ENCODE assay signal across 1 cellular context in the genomic region with DNA sequence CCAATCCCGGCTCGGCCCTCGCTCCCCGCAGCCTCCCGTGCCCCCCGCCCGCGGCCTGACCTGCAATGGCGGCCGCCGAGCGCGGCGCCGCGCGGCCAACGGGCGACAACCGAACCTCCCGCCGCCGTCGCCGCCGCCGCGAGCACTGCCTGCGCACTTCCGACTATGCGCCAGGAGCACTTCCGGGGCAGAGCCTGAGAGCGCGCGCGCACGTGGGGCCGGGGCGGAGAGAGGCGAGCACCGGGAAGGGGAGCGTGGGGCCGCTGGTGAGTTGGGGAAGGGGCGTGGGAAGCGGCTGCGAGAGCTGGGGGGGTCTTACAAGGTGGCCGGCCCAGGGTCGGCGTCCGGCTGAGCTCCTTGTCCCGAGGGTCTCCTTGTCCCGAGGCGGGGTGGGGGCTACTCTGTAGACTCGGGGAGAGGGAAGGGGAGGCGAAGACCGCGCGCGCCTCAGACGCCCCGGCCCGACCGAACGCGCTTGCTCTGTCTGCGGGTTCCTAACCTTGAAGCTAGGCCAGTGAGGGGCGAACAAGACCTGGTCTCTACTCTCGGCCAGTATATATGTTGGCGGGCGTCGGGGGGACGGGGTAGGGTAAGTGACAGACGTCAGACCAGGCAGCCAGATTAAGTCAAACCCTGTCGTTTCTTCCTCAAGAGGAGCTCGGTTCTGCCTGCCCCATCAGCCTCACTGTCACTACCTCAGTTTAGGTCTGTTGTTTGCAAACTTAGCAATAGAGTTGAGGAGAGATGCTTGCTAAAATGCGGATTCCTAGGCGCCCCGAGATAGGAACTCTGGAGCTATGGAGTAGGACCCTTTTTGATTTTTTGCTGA.
TF ChIP-seq lines count a peak whose summit lies in the region.

A gene with protein sequence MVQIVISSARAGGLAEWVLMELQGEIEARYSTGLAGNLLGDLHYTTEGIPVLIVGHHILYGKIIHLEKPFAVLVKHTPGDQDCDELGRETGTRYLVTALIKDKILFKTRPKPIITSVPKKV (minus strand): TSS at position 165 of the 829 bp plus-strand sequence. CDS start 11,130 bp downstream, outside the sequence.
A gene (plus strand): TSS at position 226 of the 829 bp plus-strand sequence. CDS start 811 bp downstream, outside the sequence.

TF ChIP-seq in HepG2, 621 proteins besides CTCF, POLR2A, EP300 and RAD21 (continued from another document and continues in another):
- TF ChIP-seq, protein P1, sequence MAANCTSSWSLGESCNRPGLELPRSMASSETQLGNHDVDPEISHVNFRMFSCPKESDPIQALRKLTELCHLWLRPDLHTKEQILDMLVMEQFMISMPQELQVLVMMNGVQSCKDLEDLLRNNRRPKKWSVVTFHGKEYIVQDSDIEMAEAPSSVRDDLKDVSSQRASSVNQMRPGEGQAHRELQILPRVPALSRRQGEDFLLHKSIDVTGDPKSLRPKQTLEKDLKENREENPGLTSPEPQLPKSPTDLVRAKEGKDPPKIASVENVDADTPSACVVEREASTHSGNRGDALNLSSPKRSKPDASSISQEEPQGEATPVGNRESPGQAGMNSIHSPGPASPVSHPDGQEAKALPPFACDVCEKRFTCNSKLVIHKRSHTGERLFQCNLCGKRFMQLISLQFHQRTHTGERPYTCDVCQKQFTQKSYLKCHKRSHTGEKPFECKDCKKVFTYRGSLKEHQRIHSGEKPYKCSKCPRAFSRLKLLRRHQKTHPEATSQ (CRISPR knock-in tag; IDR thresholded peaks at IDR 0.05; ENCODE audit: borderline replicate concordance) = 0 out of 2 replicates have a peak, but pooled peaks have one; percentile 53
- TF ChIP-seq ZSCAN12 (CRISPR knock-in tag; IDR thresholded peaks at IDR 0.05) (no peak), ZNF839 (CRISPR knock-in tag; IDR thresholded peaks at IDR 0.05; ENCODE audit: borderline replicate concordance) (no peak), FOXO1 (CRISPR knock-in tag; IDR thresholded peaks at IDR 0.05) (peak; percentile 54), POGZ (CRISPR knock-in tag; IDR thresholded peaks at IDR 0.05) (peak; percentile 50; the same call in 1 of the 2 replicates), ZNF768 (CRISPR knock-in tag; IDR thresholded peaks at IDR 0.05) (0 out of 2 replicates have a peak, but pooled peaks have one; percentile 22), MAFG (CRISPR knock-in tag; IDR thresholded peaks at IDR 0.05) (no peak), HMGA1 (CRISPR knock-in tag; conservative IDR thresholded peaks at IDR 0.05) (no peak), THAP11 (CRISPR knock-in tag; IDR thresholded peaks at IDR 0.05) (peak; percentile 83), ZNF572 (CRISPR knock-in tag; IDR thresholded peaks at IDR 0.05) (no peak), NFE2L1 (CRISPR knock-in tag; IDR thresholded peaks at IDR 0.05; ENCODE audit: borderline replicate concordance) (no peak), ZNF616 (CRISPR knock-in tag; IDR thresholded peaks at IDR 0.05; ENCODE audit: low read depth) (no peak; the same call in 1 of the 2 replicates), ZNF382 (CRISPR knock-in tag; IDR thresholded peaks at IDR 0.05; ENCODE audit: borderline replicate concordance) (no peak), ATAD3A (CRISPR knock-in tag; IDR thresholded peaks at IDR 0.05) (no peak), ZFP62 (CRISPR knock-in tag; IDR thresholded peaks at IDR 0.05) (no peak), MXI1 (IDR thresholded peaks at IDR 0.05; ENCODE audit: borderline replicate concordance, low read depth, low read length) (peak; percentile 99), ZNF263 (CRISPR knock-in tag; IDR thresholded peaks at IDR 0.05) (peak; percentile 88), ZZZ3 (CRISPR knock-in tag; IDR thresholded peaks at IDR 0.05; ENCODE audit: borderline replicate concordance) (no peak), ZNF350 (CRISPR knock-in tag; IDR thresholded peaks at IDR 0.05; ENCODE audit: borderline replicate concordance, low read depth) (no peak; the same call in 1 of the 2 replicates), MED8 (CRISPR knock-in tag; IDR thresholded peaks at IDR 0.05; ENCODE audit: insufficient replicate concordance) (peak; percentile 72), NCOA5 (CRISPR knock-in tag; IDR thresholded peaks at IDR 0.05) (no peak), SP140L (CRISPR knock-in tag; IDR thresholded peaks at IDR 0.05; ENCODE audit: borderline replicate concordance) (no peak), SIN3B (IDR thresholded peaks at IDR 0.05; ENCODE audit: low read length) (peak; percentile 67), ZNF24 (IDR thresholded peaks at IDR 0.05) (no peak), SMYD3 (CRISPR knock-in tag; IDR thresholded peaks at IDR 0.05) (no peak), ZNF33A (CRISPR knock-in tag; IDR thresholded peaks at IDR 0.05; ENCODE audit: borderline replicate concordance) (no peak), ZNF441 (CRISPR knock-in tag; IDR thresholded peaks at IDR 0.05; ENCODE audit: borderline replicate concordance) (peak; percentile 78; the same call in 1 of the 2 replicates), ZNF674 (CRISPR knock-in tag; IDR thresholded peaks at IDR 0.05; ENCODE audit: low read depth) (peak; percentile 72; the same call in 1 of the 2 replicates), RNF2 (conservative IDR thresholded peaks at IDR 0.05; ENCODE audit: low read depth) (peak; percentile 80; the same call in 1 of the 2 replicates), ZNF451 (CRISPR knock-in tag; IDR thresholded peaks at IDR 0.05) (peak; percentile 89; the same call in 1 of the 2 replicates), GZF1 (CRISPR knock-in tag; IDR thresholded peaks at IDR 0.05) (peak; percentile 22; the same call in 1 of the 2 replicates), TOPORS (CRISPR knock-in tag; IDR thresholded peaks at IDR 0.05) (peak; percentile 42; the same call in 1 of the 2 replicates), HNF4G (IDR thresholded peaks at IDR 0.05; ENCODE audit: borderline replicate concordance, low read depth, low read length) (no peak), HNF4G (CRISPR knock-in tag; IDR thresholded peaks at IDR 0.05; ENCODE audit: borderline replicate concordance, low read depth) (no peak; the same call in 1 of the 2 replicates), PITX1 (CRISPR knock-in tag; IDR thresholded peaks at IDR 0.05) (peak; percentile 61; the same call in 1 of the 2 replicates), NRL (CRISPR knock-in tag; IDR thresholded peaks at IDR 0.05; ENCODE audit: borderline replicate concordance) (no peak; the same call in 1 of the 2 replicates), ZBTB21 (CRISPR knock-in tag; IDR thresholded peaks at IDR 0.05) (peak; percentile 55), ZNF713 (CRISPR knock-in tag; IDR thresholded peaks at IDR 0.05) (no peak), ZNF207 (IDR thresholded peaks at IDR 0.05; ENCODE audit: borderline replicate concordance) (no peak), TBX3 (IDR thresholded peaks at IDR 0.05; ENCODE audit: borderline replicate concordance) (no peak), ZNF180 (CRISPR knock-in tag; IDR thresholded peaks at IDR 0.05; ENCODE audit: borderline replicate concordance, low read depth) (no peak), MIXL1 (CRISPR knock-in tag; IDR thresholded peaks at IDR 0.05) (no peak), ADNP (CRISPR knock-in tag; IDR thresholded peaks at IDR 0.05) (no peak), MYC (CRISPR knock-in tag; IDR thresholded peaks at IDR 0.05; ENCODE audit: borderline replicate concordance) (peak; percentile 100), MTA1 (CRISPR knock-in tag; IDR thresholded peaks at IDR 0.05; ENCODE audit: borderline replicate concordance) (peak; percentile 68; the same call in 1 of the 2 replicates), ZNF775 (CRISPR knock-in tag; IDR thresholded peaks at IDR 0.05; ENCODE audit: borderline replicate concordance) (no peak), NFATC3 (CRISPR knock-in tag; IDR thresholded peaks at IDR 0.05) (no peak)
- TF ChIP-seq, protein P2, sequence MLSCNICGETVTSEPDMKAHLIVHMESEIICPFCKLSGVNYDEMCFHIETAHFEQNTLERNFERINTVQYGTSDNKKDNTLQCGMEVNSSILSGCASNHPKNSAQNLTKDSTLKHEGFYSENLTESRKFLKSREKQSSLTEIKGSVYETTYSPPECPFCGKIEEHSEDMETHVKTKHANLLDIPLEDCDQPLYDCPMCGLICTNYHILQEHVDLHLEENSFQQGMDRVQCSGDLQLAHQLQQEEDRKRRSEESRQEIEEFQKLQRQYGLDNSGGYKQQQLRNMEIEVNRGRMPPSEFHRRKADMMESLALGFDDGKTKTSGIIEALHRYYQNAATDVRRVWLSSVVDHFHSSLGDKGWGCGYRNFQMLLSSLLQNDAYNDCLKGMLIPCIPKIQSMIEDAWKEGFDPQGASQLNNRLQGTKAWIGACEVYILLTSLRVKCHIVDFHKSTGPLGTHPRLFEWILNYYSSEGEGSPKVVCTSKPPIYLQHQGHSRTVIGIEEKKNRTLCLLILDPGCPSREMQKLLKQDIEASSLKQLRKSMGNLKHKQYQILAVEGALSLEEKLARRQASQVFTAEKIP (CRISPR knock-in tag; IDR thresholded peaks at IDR 0.05; ENCODE audit: borderline replicate concordance) = no peak
- TF ChIP-seq, protein P3, sequence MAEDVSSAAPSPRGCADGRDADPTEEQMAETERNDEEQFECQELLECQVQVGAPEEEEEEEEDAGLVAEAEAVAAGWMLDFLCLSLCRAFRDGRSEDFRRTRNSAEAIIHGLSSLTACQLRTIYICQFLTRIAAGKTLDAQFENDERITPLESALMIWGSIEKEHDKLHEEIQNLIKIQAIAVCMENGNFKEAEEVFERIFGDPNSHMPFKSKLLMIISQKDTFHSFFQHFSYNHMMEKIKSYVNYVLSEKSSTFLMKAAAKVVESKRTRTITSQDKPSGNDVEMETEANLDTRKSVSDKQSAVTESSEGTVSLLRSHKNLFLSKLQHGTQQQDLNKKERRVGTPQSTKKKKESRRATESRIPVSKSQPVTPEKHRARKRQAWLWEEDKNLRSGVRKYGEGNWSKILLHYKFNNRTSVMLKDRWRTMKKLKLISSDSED (CRISPR knock-in tag; IDR thresholded peaks at IDR 0.05) = peak; percentile 49; the same call in 1 of the 2 replicates
- TF ChIP-seq, protein P4, sequence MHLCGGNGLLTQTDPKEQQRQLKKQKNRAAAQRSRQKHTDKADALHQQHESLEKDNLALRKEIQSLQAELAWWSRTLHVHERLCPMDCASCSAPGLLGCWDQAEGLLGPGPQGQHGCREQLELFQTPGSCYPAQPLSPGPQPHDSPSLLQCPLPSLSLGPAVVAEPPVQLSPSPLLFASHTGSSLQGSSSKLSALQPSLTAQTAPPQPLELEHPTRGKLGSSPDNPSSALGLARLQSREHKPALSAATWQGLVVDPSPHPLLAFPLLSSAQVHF (CRISPR knock-in tag; IDR thresholded peaks at IDR 0.05) = peak; percentile 88; the same call in 1 of the 2 replicates
- TF ChIP-seq, protein P5, sequence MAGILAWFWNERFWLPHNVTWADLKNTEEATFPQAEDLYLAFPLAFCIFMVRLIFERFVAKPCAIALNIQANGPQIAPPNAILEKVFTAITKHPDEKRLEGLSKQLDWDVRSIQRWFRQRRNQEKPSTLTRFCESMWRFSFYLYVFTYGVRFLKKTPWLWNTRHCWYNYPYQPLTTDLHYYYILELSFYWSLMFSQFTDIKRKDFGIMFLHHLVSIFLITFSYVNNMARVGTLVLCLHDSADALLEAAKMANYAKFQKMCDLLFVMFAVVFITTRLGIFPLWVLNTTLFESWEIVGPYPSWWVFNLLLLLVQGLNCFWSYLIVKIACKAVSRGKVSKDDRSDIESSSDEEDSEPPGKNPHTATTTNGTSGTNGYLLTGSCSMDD (CRISPR knock-in tag; IDR thresholded peaks at IDR 0.05) = no peak
- TF ChIP-seq, protein P6, sequence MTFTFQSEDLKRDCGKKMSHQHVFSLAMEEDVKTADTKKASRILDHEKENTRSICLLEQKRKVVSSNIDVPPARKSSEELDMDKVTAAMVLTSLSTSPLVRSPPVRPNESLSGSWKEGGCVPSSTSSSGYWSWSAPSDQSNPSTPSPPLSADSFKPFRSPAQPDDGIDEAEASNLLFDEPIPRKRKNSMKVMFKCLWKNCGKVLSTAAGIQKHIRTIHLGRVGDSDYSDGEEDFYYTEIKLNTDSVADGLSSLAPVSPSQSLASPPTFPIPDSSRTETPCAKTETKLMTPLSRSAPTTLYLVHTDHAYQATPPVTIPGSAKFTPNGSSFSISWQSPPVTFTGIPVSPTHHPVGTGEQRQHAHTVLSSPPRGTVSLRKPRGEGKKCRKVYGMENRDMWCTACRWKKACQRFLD (CRISPR knock-in tag; IDR thresholded peaks at IDR 0.05; ENCODE audit: borderline replicate concordance) = peak; percentile 93
- TF ChIP-seq, protein P7, sequence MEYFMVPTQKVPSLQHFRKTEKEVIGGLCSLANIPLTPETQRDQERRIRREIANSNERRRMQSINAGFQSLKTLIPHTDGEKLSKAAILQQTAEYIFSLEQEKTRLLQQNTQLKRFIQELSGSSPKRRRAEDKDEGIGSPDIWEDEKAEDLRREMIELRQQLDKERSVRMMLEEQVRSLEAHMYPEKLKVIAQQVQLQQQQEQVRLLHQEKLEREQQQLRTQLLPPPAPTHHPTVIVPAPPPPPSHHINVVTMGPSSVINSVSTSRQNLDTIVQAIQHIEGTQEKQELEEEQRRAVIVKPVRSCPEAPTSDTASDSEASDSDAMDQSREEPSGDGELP (IDR thresholded peaks at IDR 0.05; ENCODE audit: borderline replicate concordance, low read depth) = no peak
- TF ChIP-seq, protein P8, sequence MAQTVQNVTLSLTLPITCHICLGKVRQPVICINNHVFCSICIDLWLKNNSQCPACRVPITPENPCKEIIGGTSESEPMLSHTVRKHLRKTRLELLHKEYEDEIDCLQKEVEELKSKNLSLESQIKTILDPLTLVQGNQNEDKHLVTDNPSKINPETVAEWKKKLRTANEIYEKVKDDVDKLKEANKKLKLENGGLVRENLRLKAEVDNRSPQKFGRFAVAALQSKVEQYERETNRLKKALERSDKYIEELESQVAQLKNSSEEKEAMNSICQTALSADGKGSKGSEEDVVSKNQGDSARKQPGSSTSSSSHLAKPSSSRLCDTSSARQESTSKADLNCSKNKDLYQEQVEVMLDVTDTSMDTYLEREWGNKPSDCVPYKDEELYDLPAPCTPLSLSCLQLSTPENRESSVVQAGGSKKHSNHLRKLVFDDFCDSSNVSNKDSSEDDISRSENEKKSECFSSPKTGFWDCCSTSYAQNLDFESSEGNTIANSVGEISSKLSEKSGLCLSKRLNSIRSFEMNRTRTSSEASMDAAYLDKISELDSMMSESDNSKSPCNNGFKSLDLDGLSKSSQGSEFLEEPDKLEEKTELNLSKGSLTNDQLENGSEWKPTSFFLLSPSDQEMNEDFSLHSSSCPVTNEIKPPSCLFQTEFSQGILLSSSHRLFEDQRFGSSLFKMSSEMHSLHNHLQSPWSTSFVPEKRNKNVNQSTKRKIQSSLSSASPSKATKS (CRISPR knock-in tag; IDR thresholded peaks at IDR 0.05) = no peak
